ENCODE assay signal across 8 cellular contexts in the genomic region with DNA sequence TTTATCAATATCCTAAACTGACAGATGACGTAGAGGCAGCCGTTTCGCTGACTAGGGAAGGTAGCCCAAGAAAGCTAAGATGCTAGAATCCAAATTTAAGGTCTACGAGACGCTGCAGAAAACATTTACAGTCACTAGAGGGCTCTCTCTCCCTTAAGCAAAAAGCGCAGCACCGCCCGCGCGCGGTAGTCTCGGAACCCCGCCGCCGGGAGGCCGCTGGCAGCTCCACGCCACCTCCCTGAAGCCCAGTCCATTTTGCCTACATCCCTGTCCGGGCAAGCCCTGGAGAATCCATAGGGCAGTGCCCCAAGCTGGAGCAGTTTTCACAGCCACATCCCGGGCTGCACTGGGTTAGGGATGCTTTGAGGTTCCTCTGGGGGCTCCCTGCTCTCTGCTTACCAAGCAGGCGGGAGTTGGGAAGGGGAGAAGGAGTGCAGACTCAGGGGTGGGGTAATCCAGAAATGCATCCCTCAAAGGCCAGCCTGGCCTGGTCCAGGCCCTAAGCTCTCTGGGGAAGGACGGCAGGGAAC. TPM values are rescaled to one million over a fixed set of nuclear protein-coding genes. Genes with fewer than 3 reads are reported as not detected.
A peak's percentile ranks its signal among the peaks of the same experiment; 100 is the strongest.
DNase-seq lines count a peak whose midpoint lies in the region; ATAC-seq and TF ChIP-seq lines count a peak whose summit lies in the region.

No MANE protein-coding gene starts in this region.

- 6% methylated on average over 7 of the region's 21 CpGs for WGBS in suprapubic skin

- no peak for TF ChIP-seq POLR2A in suprapubic skin (IDR thresholded peaks at IDR 0.05)

- ATAC-seq in HG03354 (IDR thresholded peaks at IDR 0.05; ENCODE audit: poor library complexity, severe bottlenecking, unreplicated experiment) = no peak

- H3K36me3 ChIP-seq in MG63 (no peaks in the 10 kb centered on the region), neutrophil (no peaks in the 10 kb centered on the region), suprapubic skin (no peaks in the 10 kb centered on the region)

- H3K27me3 ChIP-seq in MG63 (peaks cover 55% of the 10 kb centered on the region), neutrophil (peaks cover 99% of the 10 kb centered on the region), suprapubic skin (peaks cover 87% of the 10 kb centered on the region)

- H3K9me3 ChIP-seq in MG63 (no peaks in the 10 kb centered on the region), neutrophil (no peaks in the 10 kb centered on the region), suprapubic skin (no peaks in the 10 kb centered on the region)

- DNase-seq in Daoy (ENCODE audit: low read depth) (peak; percentile 85), MG63 (peak; percentile 66), RWPE1 (ENCODE audit: low spot score) (peak; percentile 72), foreskin fibroblast (peak; percentile 62 to 88), suprapubic skin (ENCODE audit: low spot score in 2 of 2) (no peak)
- peak; percentile 29 for DNase-seq in activated T-helper 9 cell treated with anti-CD3 and anti-CD28 coated beads, Interleukin-2, amount 50 U/mL, for 16 hours (ENCODE audit: low read depth)

- TF ChIP-seq EP300 in suprapubic skin (IDR thresholded peaks at IDR 0.05) = no peak

- CTCF ChIA-PET in RWPE1 (lab: Yijun Ruan, JAX) = interaction anchor here (0.6 to 2.4 kb wide), 44 partner anchors 9 to 491 kb away, joined by 3 to 23 read pairs (median 4); no protein-coding TSS in a partner anchor

- TF ChIP-seq CTCF in RWPE1 (conservative IDR thresholded peaks at IDR 0.05; ENCODE audit: low read depth) (peak; percentile 88), foreskin fibroblast (IDR thresholded peaks at IDR 0.05; ENCODE audit: low read depth, low read length) (peak; percentile 75), neutrophil (IDR thresholded peaks at IDR 0.05) (peak; percentile 17), suprapubic skin (IDR thresholded peaks at IDR 0.05) (peak; percentile 11 to 68)

- H3K4me3 ChIP-seq in MG63 (no peak overlapping the region), foreskin fibroblast (ENCODE audit: low read depth in 1 of 2, low read length in 2 of 2) (no peak overlapping the region), neutrophil (ENCODE audit: low read depth in 1 of 2, low read length in 1 of 2) (no peak overlapping the region), suprapubic skin (no peak overlapping the region)

- no peak overlapping the region for H3K27ac ChIP-seq in RWPE1
- no peak overlapping the region for H3K27ac ChIP-seq in neutrophil
- H3K27ac ChIP-seq in suprapubic skin = no peak overlapping the region

- peaks cover 11 to 27% of the 10 kb centered on the region in 2 experiments for H3K4me1 ChIP-seq in neutrophil (ENCODE audit: control insufficient read depth in 1 of 2, insufficient read depth in 1 of 2, low read depth in 1 of 2, low read length in 1 of 2)
- peaks cover 38% of the 10 kb centered on the region for H3K4me1 ChIP-seq in suprapubic skin

- POLR2A ChIA-PET in RWPE1 (lab: Yijun Ruan, JAX; ENCODE audit: low non-redundant PET) = no interaction called here

RNA-seq across cellular contexts. Expression of a gene that starts 1.5 kb away (rescaled TPM):
- 1.0 and 1.9 TPM in 2 replicates for total RNA-seq in Daoy (2014; rRNA removed; shearing (Covaris generic))
- total RNA-seq in MG63 (2014; rRNA removed; shearing (Covaris generic); ENCODE audit: low replicate concordance) = not detected in 2 replicates
- total RNA-seq in suprapubic skin = not detected

Comparison
In these comparisons a context has a peak if more than half of its experiments do, and no peak if none do; other contexts are left out.
1. DNase-seq: peak in Daoy (single experiment), MG63 (single experiment), RWPE1 (single experiment), activated T-helper 9 cell treated with anti-CD3 and anti-CD28 coated beads, Interleukin-2, amount 50 U/mL, for 16 hours (single experiment) and foreskin fibroblast (2 of 2); none in suprapubic skin (0 of 2).
2. CTCF ChIP-seq: peak in every context shown above with its lines; median percentile 88 in RWPE1; 75 in foreskin fibroblast; 40 in suprapubic skin; 17 in neutrophil.